Comparison of ENCODE assay signal across 8 cellular contexts in the genomic region with DNA sequence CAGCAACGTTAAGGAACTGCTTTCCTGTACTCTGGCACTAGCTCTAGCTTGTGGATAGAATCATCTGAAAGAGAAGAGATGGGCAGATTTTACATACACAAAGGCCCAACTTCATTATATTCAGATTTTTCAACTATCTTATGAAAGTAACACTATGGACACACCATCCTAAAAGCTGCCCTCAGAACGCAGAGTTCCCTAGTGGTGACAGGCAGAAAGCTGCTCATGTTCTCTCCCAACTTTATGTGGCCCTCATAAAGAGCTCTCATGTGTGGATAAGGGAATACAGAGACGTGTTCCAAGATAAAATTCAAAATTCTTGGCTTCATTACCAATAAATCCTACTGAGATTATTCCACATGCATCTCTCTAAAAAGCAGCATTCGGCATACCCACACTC. TPM values are rescaled to one million over a fixed set of nuclear protein-coding genes. Genes with fewer than 3 reads are reported as not detected.
DNase-seq lines count a peak whose midpoint lies in the region; ATAC-seq, FAIRE-seq and TF ChIP-seq lines count a peak whose summit lies in the region.

No MANE protein-coding gene starts in this region.

- ATAC-seq in K562 (peak; percentile 12; the same call in 1 of the 3 replicates), HG03520 (IDR thresholded peaks at IDR 0.05; ENCODE audit: unreplicated experiment) (no peak), HG03457 (IDR thresholded peaks at IDR 0.05; ENCODE audit: unreplicated experiment) (no peak)

- 0% methylated on average over 4 of the region's 4 CpGs for WGBS in K562 (ENCODE audit: insufficient coverage, low coverage, missing lambda C conversion rate)
- WGBS in mesendoderm (ENCODE audit: extremely low coverage, insufficient coverage, low lambda C conversion rate), result no CpG with 5 or more reads among the region's 4 CpGs

- intact Hi-C loops in K562 (cut with micrococcal nuclease), result loop anchor here (10.0 kb wide), 2 partner anchors 137 to 357 kb away; no protein-coding TSS in a partner anchor

- H2AFZ ChIP-seq in ACC112 (ENCODE audit: low read length, unreplicated experiment), result no peak overlapping the region
- no peak overlapping the region for H2AFZ ChIP-seq in K562 (ENCODE audit: low read depth, low read length)

- H3K56ac ChIP-seq in mesendoderm (ENCODE audit: low read length), result peak overlapping the region; percentile 12

- H3K27ac ChIP-seq in ACC112 (ENCODE audit: low read depth, low read length), result peak overlapping the region; percentile 90
- no peak overlapping the region; the same call in 2 of the 3 replicates for H3K27ac ChIP-seq in K562 (ENCODE audit: extremely low read depth, low read depth, low read length)
- no peak overlapping the region for H3K27ac ChIP-seq in mesendoderm (ENCODE audit: low read depth, low read length)

- FAIRE-seq in K562 (lab: Jason Lieb, UNC), result no peak
- FAIRE-seq in GM12892 (lab: Jason Lieb, UNC), result no peak

- peaks cover 28% of the 10 kb centered on the region for H3K4me1 ChIP-seq in ACC112 (ENCODE audit: control insufficient read depth, insufficient read depth, low read length, unreplicated experiment)
- peaks cover 17 to 32% of the 10 kb centered on the region in 2 experiments; a peak in 4 of 5 replicates for H3K4me1 ChIP-seq in K562 (replicated peaks in 1 of 2; ENCODE audit: control insufficient read depth in 2 of 2, insufficient read depth in 2 of 2, low read length in 2 of 2)
- peaks cover 10% of the 10 kb centered on the region for H3K4me1 ChIP-seq in mesendoderm (ENCODE audit: control insufficient read depth, low read depth, low read length)

- no peak overlapping the region for H2BK15ac ChIP-seq in mesendoderm (replicated peaks; ENCODE audit: low read depth)

- H3K79me2 ChIP-seq in ACC112 (ENCODE audit: control insufficient read depth, insufficient read depth, low read length, unreplicated experiment) (peaks cover 49% of the 10 kb centered on the region), K562 (ENCODE audit: control insufficient read depth, insufficient read depth, low read length) (peaks cover 60% of the 10 kb centered on the region), mesendoderm (ENCODE audit: control insufficient read depth, insufficient read depth, low read length) (peaks cover 46% of the 10 kb centered on the region)

- H3K27me3 ChIP-seq in ACC112 (ENCODE audit: insufficient read depth, low read length) (no peaks in the 10 kb centered on the region), K562 (ENCODE audit: control insufficient read depth in 2 of 2, insufficient read depth in 2 of 2, low read length in 2 of 2) (no peaks in the 10 kb centered on the region), mesendoderm (ENCODE audit: insufficient read depth, low read length, poor library complexity) (no peaks in the 10 kb centered on the region)

- H3K9ac ChIP-seq in K562 (ENCODE audit: insufficient read depth in 1 of 2, low read depth in 2 of 2, low read length in 2 of 2) (peak overlapping the region in 1 of 2 experiments; percentile 51; a peak in 1 of 4 replicates), mesendoderm (ENCODE audit: low read length) (peak overlapping the region; percentile 78)

- no peak overlapping the region for H2BK5ac ChIP-seq in mesendoderm (ENCODE audit: low read length)

- no peak overlapping the region for H4K5ac ChIP-seq in mesendoderm (ENCODE audit: low read length)

- H3K4me2 ChIP-seq in K562 (ENCODE audit: insufficient read depth, low read length) (peak overlapping the region; percentile 92), mesendoderm (ENCODE audit: low read length) (peak overlapping the region; percentile 99)

- H3K79me1 ChIP-seq in mesendoderm (ENCODE audit: low read length), result peaks cover 16% of the 10 kb centered on the region

- no peak for TF ChIP-seq EP300 in K562 (IDR thresholded peaks at IDR 0.05; ENCODE audit: low read length)

- no peak overlapping the region for H2BK120ac ChIP-seq in mesendoderm (ENCODE audit: low read depth, low read length)

- CTCF ChIA-PET in K562 (lab: Yijun Ruan, JAX; ENCODE audit: low intra/inter-chr PET ratio), result interaction anchor here (1.2 kb wide), 1 partner anchor 106 kb away, joined by 4 read pairs; no protein-coding TSS in a partner anchor

- H2AK5ac ChIP-seq in mesendoderm (ENCODE audit: low read length), result no peak overlapping the region

- no peak overlapping the region for H3K23ac ChIP-seq in mesendoderm (ENCODE audit: low read length)

- no peaks in the 10 kb centered on the region for H3K9me3 ChIP-seq in K562 (replicated peaks; ENCODE audit: control insufficient read depth, insufficient read depth, low read depth, low read length)

- H3K4me3 ChIP-seq in ACC112 (ENCODE audit: low read depth, low read length), result peak overlapping the region; percentile 95
- H3K4me3 ChIP-seq in HFF-Myc (replicated peaks; ENCODE audit: low read depth, low read length), result peak overlapping the region; percentile 88
- peak overlapping the region; percentile 93 for H3K4me3 ChIP-seq in K562
- no peak overlapping the region for H3K4me3 ChIP-seq in mesendoderm (ENCODE audit: low read length)

- H4K20me1 ChIP-seq in K562 (replicated peaks; ENCODE audit: control insufficient read depth, insufficient read depth, low read length), result peaks cover 29% of the 10 kb centered on the region

- H3K18ac ChIP-seq in mesendoderm (ENCODE audit: low read length), result no peak overlapping the region

- H3K36me3 ChIP-seq in ACC112 (ENCODE audit: insufficient read depth, low read length), result no peaks in the 10 kb centered on the region
- peaks cover 3% of the 10 kb centered on the region; the same call in 1 of the 3 replicates for H3K36me3 ChIP-seq in K562 (ENCODE audit: control insufficient read depth, insufficient read depth, low read length)
- no peaks in the 10 kb centered on the region for H3K36me3 ChIP-seq in mesendoderm (ENCODE audit: control insufficient read depth, insufficient read depth, low read length)

- TF ChIP-seq RAD21 in K562 (CRISPR knock-in tag; conservative IDR thresholded peaks at IDR 0.05 in 1 of 2, IDR thresholded peaks at IDR 0.05 in 1 of 2), result no peak

- POLR2A ChIA-PET in K562 (lab: Yijun Ruan, JAX), result interaction anchor here (1.0 to 1.8 kb wide), 4 partner anchors 9 to 221 kb away, joined by 3 to 6 read pairs (median 4); no protein-coding TSS in a partner anchor

- TF ChIP-seq CTCF in HFF-Myc (IDR thresholded peaks at IDR 0.05; ENCODE audit: low read depth, low read length, missing control alignments) (peak; percentile 13), K562 (IDR thresholded peaks at IDR 0.05 in 2 of 3, conservative IDR thresholded peaks at IDR 0.05 in 1 of 3; ENCODE audit: insufficient read depth in 2 of 3, low read depth in 1 of 3, low read length in 3 of 3) (peak in 1 of 3 experiments; percentile 12; a peak in 1 of 6 replicates)

- H3K9me1 ChIP-seq in K562 (ENCODE audit: control insufficient read depth, insufficient read depth, low read length), result no peaks in the 10 kb centered on the region

- TF ChIP-seq POLR2A in K562 (conservative IDR thresholded peaks at IDR 0.05), result no peak
- TF ChIP-seq POLR2A in GM12892 (IDR thresholded peaks at IDR 0.05; ENCODE audit: low read depth, low read length), result no peak

- no peak for DNase-seq in HFF-Myc (ENCODE audit: extremely low read depth, low read depth)
- no peak for DNase-seq in K562 (ENCODE audit: extremely low read depth in 1 of 4, low spot score in 3 of 4)
- DNase-seq in mesendoderm, result no peak
- DNase-seq in GM12892 (ENCODE audit: insufficient read length), result no peak
- DNase-seq in activated CD8-positive, alpha-beta memory T cell treated with anti-CD3 and anti-CD28 coated beads, Interleukin-2, amount 50 U/mL, for 48 hours, result no peak

- BruUV-seq in K562 (replicated peaks; lab: Mats Ljungman, UMichigan), result no TSS peak

- no peak overlapping the region for H3K4ac ChIP-seq in mesendoderm (ENCODE audit: low read depth, low read length)

- in situ Hi-C loops in K562 (cut with MboI), result loop anchor here (10.0 kb wide), 1 partner anchor 113 kb away; no protein-coding TSS in a partner anchor

- no peak overlapping the region for H4K8ac ChIP-seq in mesendoderm (ENCODE audit: low read depth, low read length)

TF ChIP-seq in K562, 482 proteins besides CTCF, POLR2A, EP300 and RAD21:
- TF ChIP-seq NFIX (CRISPR knock-in tag; IDR thresholded peaks at IDR 0.05; ENCODE audit: low read depth) (no peak), ZNF316 (IDR thresholded peaks at IDR 0.05) (0 out of 2 replicates have a peak, but pooled peaks have one; percentile 1)

RNA-seq across cellular contexts. Expression of gene CFAP20, which starts 1.5 kb away (rescaled TPM):
- total RNA-seq in K562 (2011; cell fraction: chromatin; rRNA removed; ENCODE audit: low replicate concordance), result 60.4 and 84.1 TPM in 2 replicates
- total RNA-seq in K562 (2011; cell fraction: nucleolus; rRNA removed), result 47.2 and 54.3 TPM in 2 replicates
- 53.7 and 61.0 TPM in 2 replicates for total RNA-seq in K562 (2011; cell fraction: nucleoplasm; rRNA removed)
- total RNA-seq in K562 (2014; rRNA removed), result 75.5 and 77.8 TPM in 2 replicates
- total RNA-seq in K562 (2014; rRNA removed; fragmentation: Illumina TruSeq; extraction: Trizol), result 66.2 and 69.2 TPM in 2 replicates
- total RNA-seq in K562 (2015; rRNA removed; fragmentation: Illumina TruSeq; extraction: Trizol), result 79.1 and 90.5 TPM in 2 replicates
- total RNA-seq in K562 (2021), result 55.2 and 56.5 TPM in 2 replicates
- polyA plus RNA-seq in K562 (2011; rRNA removed), result 75.3 and 76.3 TPM in 2 replicates
- 80.3 and 88.1 TPM in 2 replicates for polyA plus RNA-seq in K562 (2011; cell fraction: cytosol; rRNA removed)
- 73.5 and 86.5 TPM in 2 replicates for polyA plus RNA-seq in K562 (2011; cell fraction: nucleus; rRNA removed)
- polyA plus RNA-seq in K562 (2012), result 58.5 and 70.9 TPM in 2 replicates
- polyA plus RNA-seq in K562 (2014; fragmentation: Illumina TruSeq; extraction: Trizol), result 74.4 and 79.1 TPM in 2 replicates
- 10 to 100 TPM; 20.5 to 30.4 TPM for polyA plus RNA-seq in K562 (2014; fragmentation: Nextera tagmentation; extraction: Ambion mirVana)
- polyA plus RNA-seq in K562 (2014; rRNA removed), result 84.5 and 90.0 TPM in 2 replicates
- 68.0 and 92.8 TPM in 2 replicates for polyA minus RNA-seq in K562 (2011; rRNA and poly(A)+ RNA removed)
- polyA minus RNA-seq in K562 (2011; cell fraction: cytosol; rRNA and poly(A)+ RNA removed), result 50.4 and 54.9 TPM in 2 replicates
- polyA minus RNA-seq in K562 (2011; cell fraction: nucleus; rRNA and poly(A)+ RNA removed), result 23.3 and 44.5 TPM in 2 replicates
- 78.5 TPM for polyA plus RNA-seq in mesendoderm (2013, experiment 1 of 2)
- polyA plus RNA-seq in mesendoderm (2013, experiment 2 of 2), result 79.8 TPM
- 31.1 TPM for polyA plus RNA-seq in GM12892 (2012; ENCODE audit: missing spikeins)
